ENCODE assay signal across 27 cellular contexts in the genomic region with DNA sequence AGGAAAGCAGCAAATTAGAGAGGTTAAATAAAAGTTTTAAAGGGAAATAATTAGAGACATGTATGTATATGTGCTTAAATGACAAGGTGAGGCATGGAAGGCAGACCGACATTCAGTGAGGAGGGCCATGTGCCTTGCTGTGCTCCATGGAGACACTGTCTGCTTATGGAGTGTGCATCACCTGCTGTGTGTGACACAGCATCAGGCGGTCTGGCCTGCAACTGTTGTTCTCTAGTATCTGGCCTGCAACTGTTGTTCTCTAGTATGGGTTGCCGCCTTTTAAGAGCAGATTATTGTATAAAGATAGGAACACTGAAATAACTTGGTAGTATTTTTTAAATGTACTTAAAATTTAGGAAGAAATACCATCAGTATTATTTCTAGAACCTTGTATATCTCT.
"Had no signal": no experiment of that assay in that cellular context is flagged by ENCODE, and none has a peak within 500 bp of the region (broad histone marks: within the 10 kb centered on the region; RNA-seq: fewer than 3 reads in every experiment).

No MANE protein-coding gene starts in this region.

- DNase-seq: activated CD4-positive, alpha-beta memory T cell treated with anti-CD3 and anti-CD28 coated beads, Interleukin-2, amount 10 ng/mL, durations not matched to agents 7 days and 5 days; activated CD4-positive, alpha-beta T cell treated with anti-CD3 and anti-CD28 coated beads for 36 hours; activated CD4-positive, alpha-beta T cell treated with anti-CD3 and anti-CD28 coated beads, Interleukin-2, amount 10 ng/mL, durations not matched to agents 7 days and 5 days; activated CD4-positive, alpha-beta T cell treated with anti-CD3 and anti-CD28 coated beads, Interleukin-2, amount 50 U/mL, for 4 hours; activated CD4-positive, CD25-positive, alpha-beta regulatory T cell; activated CD4-positive, CD25-positive, alpha-beta regulatory T cell treated with anti-CD3 and anti-CD28 coated beads, Interleukin-2, amount 50 U/mL, for 72 hours; activated CD8-positive, alpha-beta memory T cell treated with anti-CD3 and anti-CD28 coated beads, Interleukin-2, amount 50 U/mL, for 48 hours; activated gamma-delta T cell; activated naive CD4-positive, alpha-beta T cell; activated naive CD4-positive, alpha-beta T cell treated with anti-CD3 and anti-CD28 coated beads, Interleukin-2, amount 10 ng/mL, durations not matched to agents 7 days and 5 days; activated T-cell treated with anti-CD3 and anti-CD28 coated beads for 4 hours; activated T-cell treated with anti-CD3 and anti-CD28 coated beads, Interleukin-2, amount 50 U/mL, for 24 hours; activated T-cell treated with anti-CD3 and anti-CD28 coated beads, Interleukin-2, amount 50 U/mL, for 72 hours; amniotic stem cell; anterior cingulate cortex; brain microvascular endothelial cell; dorsolateral prefrontal cortex; effector memory CD4-positive, alpha-beta T cell; endodermal cell; foreskin fibroblast; head of caudate nucleus; T-helper 2 cell had no signal

- ATAC-seq: activated CD4-positive, alpha-beta T cell treated with anti-CD3 and anti-CD28 coated beads for 36 hours; activated T-cell treated with anti-CD3 and anti-CD28 coated beads, Interleukin-2, amount 50 U/mL, for 72 hours; esophagus mucosa had no signal

- H3K27me3 ChIP-seq: brain microvascular endothelial cell, dorsolateral prefrontal cortex had no signal

- H3K36me3 Mint-ChIP-seq: activated naive CD8-positive, alpha-beta T cell had no signal

- H3K36me3 ChIP-seq: brain microvascular endothelial cell had no signal

- H3K27ac ChIP-seq: brain microvascular endothelial cell, coronary artery had no signal

- H3K4me3 ChIP-seq: coronary artery, dorsolateral prefrontal cortex had no signal

- H3K27ac Mint-ChIP-seq: activated CD4-positive, alpha-beta memory T cell treated with anti-CD3 and anti-CD28 coated beads, Interleukin-2, amount 10 ng/mL, durations not matched to agents 7 days and 5 days; activated CD4-positive, alpha-beta T cell treated with anti-CD3 and anti-CD28 coated beads for 36 hours; activated CD4-positive, alpha-beta T cell treated with anti-CD3 and anti-CD28 coated beads, Interleukin-2, amount 10 ng/mL, durations not matched to agents 7 days and 5 days; activated naive CD4-positive, alpha-beta T cell treated with anti-CD3 and anti-CD28 coated beads, Interleukin-2, amount 10 ng/mL, durations not matched to agents 7 days and 5 days; activated naive CD8-positive, alpha-beta T cell; activated T-cell treated with anti-CD3 and anti-CD28 coated beads, Interleukin-2, amount 50 U/mL, for 24 hours; activated T-cell treated with anti-CD3 and anti-CD28 coated beads, Interleukin-2, amount 50 U/mL, for 72 hours; dendritic cell treated with granulocyte-macrophage colony-stimulating factor and Interleukin-4, amounts not matched to agents 40 ng/mL and 50 ng/mL, for 4 days; endodermal cell had no signal

- H3K9me3 Mint-ChIP-seq: activated CD4-positive, alpha-beta memory T cell treated with anti-CD3 and anti-CD28 coated beads, Interleukin-2, amount 10 ng/mL, durations not matched to agents 7 days and 5 days; activated CD4-positive, alpha-beta T cell treated with anti-CD3 and anti-CD28 coated beads, Interleukin-2, amount 10 ng/mL, durations not matched to agents 7 days and 5 days; activated naive CD4-positive, alpha-beta T cell treated with anti-CD3 and anti-CD28 coated beads, Interleukin-2, amount 10 ng/mL, durations not matched to agents 7 days and 5 days; activated T-cell treated with anti-CD3 and anti-CD28 coated beads, Interleukin-2, amount 50 U/mL, for 24 hours; activated T-cell treated with anti-CD3 and anti-CD28 coated beads, Interleukin-2, amount 50 U/mL, for 72 hours; central memory CD8-positive, alpha-beta T cell; dendritic cell treated with granulocyte-macrophage colony-stimulating factor and Interleukin-4, amounts not matched to agents 40 ng/mL and 50 ng/mL, for 4 days; endodermal cell had no signal
